In genomic region chr1:43835141-43836021, GRCh38 we compare ENCODE assay signal across 8 cellular contexts.
A peak's percentile ranks its signal among the peaks of the same experiment; 100 is the strongest.
DNase-seq lines count a peak whose midpoint lies in the region; FAIRE-seq and TF ChIP-seq lines count a peak whose summit lies in the region.

No MANE protein-coding gene starts in this region.

- H3K79me2 ChIP-seq in endothelial cell of umbilical vein (ENCODE audit: control insufficient read depth, insufficient read depth, low read length), result no peaks in the 10 kb centered on the region

- no TSS peak for BruUV-seq in endothelial cell of umbilical vein (replicated peaks; lab: Mats Ljungman, UMichigan)

- H3K9me3 ChIP-seq in Peyer's patch (no peaks in the 10 kb centered on the region), endothelial cell of umbilical vein (replicated peaks; ENCODE audit: control insufficient read depth, insufficient read depth, low read length) (no peaks in the 10 kb centered on the region)
- H3K9me3 ChIP-seq in effector memory CD4-positive, alpha-beta T cell (ENCODE audit: control insufficient read depth, low read length), result no peaks in the 10 kb centered on the region

- H3K27ac ChIP-seq in Peyer's patch (peak overlapping the region; percentile 22 to 69 (median 45)), endothelial cell of umbilical vein (ENCODE audit: insufficient read depth, low read depth, low read length) (no peak overlapping the region)
- no peak overlapping the region for H3K27ac ChIP-seq in effector memory CD4-positive, alpha-beta T cell (ENCODE audit: insufficient read depth, low read length, poor library complexity, severe bottlenecking)

- H3K36me3 ChIP-seq in Peyer's patch (no peaks in the 10 kb centered on the region), endothelial cell of umbilical vein (ENCODE audit: control insufficient read depth in 2 of 2, extremely low read depth in 1 of 2, insufficient read depth in 2 of 2, low read length in 2 of 2) (peaks cover 2 to 5% of the 10 kb centered on the region in 2 experiments)
- peaks cover 4% of the 10 kb centered on the region for H3K36me3 ChIP-seq in effector memory CD4-positive, alpha-beta T cell (ENCODE audit: control insufficient read depth, insufficient read depth, low read length)

- H2AFZ ChIP-seq in endothelial cell of umbilical vein (ENCODE audit: low read depth, low read length), result no peak overlapping the region

- no peak overlapping the region for H3K4me3 ChIP-seq in Peyer's patch
- no peak overlapping the region for H3K4me3 ChIP-seq in endothelial cell of umbilical vein (replicated peaks in 1 of 3; ENCODE audit: insufficient read depth in 1 of 3, low read depth in 1 of 3, low read length in 3 of 3)
- H3K4me3 ChIP-seq in effector memory CD4-positive, alpha-beta T cell (ENCODE audit: insufficient read depth, low read depth, low read length, poor library complexity, severe bottlenecking), result no peak overlapping the region

- dilution Hi-C loops in endothelial cell of umbilical vein (cut with MboI; ENCODE audit: extremely low pct_ligation_motif_present, low sequenced_read_pairs), result no loop called here

- no peaks in the 10 kb centered on the region for H4K20me1 ChIP-seq in endothelial cell of umbilical vein (replicated peaks; ENCODE audit: control insufficient read depth, extremely low read depth, insufficient read depth, low read length)

- CTCF ChIA-PET in endothelial cell of umbilical vein (lab: Charles Lee), result no interaction called here

- FAIRE-seq in endothelial cell of umbilical vein (lab: Jason Lieb, UNC), result no peak

- intact Hi-C loops in endothelial cell of umbilical vein (cut with micrococcal nuclease), result no loop called here

- H3K9me1 ChIP-seq in endothelial cell of umbilical vein (replicated peaks; ENCODE audit: control insufficient read depth, extremely low read depth, insufficient read depth, low read length), result no peaks in the 10 kb centered on the region

- peaks cover 0 to 18% (median 6%) of the 10 kb centered on the region in 4 donors for H3K4me1 ChIP-seq in Peyer's patch
- H3K4me1 ChIP-seq in endothelial cell of umbilical vein (ENCODE audit: control insufficient read depth, extremely low read depth, insufficient read depth, low read length), result peaks cover 11% of the 10 kb centered on the region
- H3K4me1 ChIP-seq in effector memory CD4-positive, alpha-beta T cell (ENCODE audit: control insufficient read depth, insufficient read depth, low read length, poor library complexity, severe bottlenecking), result peaks cover 4% of the 10 kb centered on the region

- TF ChIP-seq POLR2A in Peyer's patch (IDR thresholded peaks at IDR 0.05) (no peak), endothelial cell of umbilical vein (IDR thresholded peaks at IDR 0.05; ENCODE audit: low read depth, low read length) (no peak)

- H3K9ac ChIP-seq in endothelial cell of umbilical vein (replicated peaks; ENCODE audit: extremely low read depth, insufficient read depth, low read length), result no peak overlapping the region

- TF ChIP-seq CTCF in Peyer's patch (IDR thresholded peaks at IDR 0.05) (no peak), endothelial cell of umbilical vein (IDR thresholded peaks at IDR 0.05; ENCODE audit: extremely low read depth in 1 of 2, insufficient read depth in 1 of 2, low read depth in 1 of 2, low read length in 2 of 2) (no peak)

- no peak overlapping the region for H3K4me2 ChIP-seq in endothelial cell of umbilical vein (ENCODE audit: insufficient read depth, low read length)

- H3K27me3 ChIP-seq in Peyer's patch (no peaks in the 10 kb centered on the region), endothelial cell of umbilical vein (ENCODE audit: control insufficient read depth in 2 of 2, insufficient read depth in 2 of 2, low read length in 2 of 2) (no peaks in the 10 kb centered on the region)
- no peaks in the 10 kb centered on the region for H3K27me3 ChIP-seq in effector memory CD4-positive, alpha-beta T cell (replicated peaks; ENCODE audit: control insufficient read depth, insufficient read depth, low read length, poor library complexity, severe bottlenecking)

- POLR2A ChIA-PET in endothelial cell of umbilical vein (lab: Charles Lee), result no interaction called here

- DNase-seq in H4 (ENCODE audit: low spot score) (peak; percentile 95), Peyer's patch (no peak), endothelial cell of umbilical vein (ENCODE audit: low read depth, low spot score) (peak; percentile 10), retina (peak; percentile 35), NCI-H1092 (lab: John Stamatoyannopoulos, UW) (no peak), NCI-H2081 treated with DMSO at 0.1 percent for 48 hours (lab: John Stamatoyannopoulos, UW) (no peak)
- no peak for DNase-seq in effector memory CD4-positive, alpha-beta T cell
- DNase-seq in NK-92 treated with Interleukin-12 subunit alpha and Interleukin-12 subunit beta, amount 100 ng/mL, for 24 hours (lab: John Stamatoyannopoulos, UW), result no peak

TF ChIP-seq in endothelial cell of umbilical vein, 7 proteins besides CTCF, POLR2A, EP300 and RAD21:
- TF ChIP-seq MAX (IDR thresholded peaks at IDR 0.05; ENCODE audit: insufficient read depth, insufficient read length) (no peak), JUN (IDR thresholded peaks at IDR 0.05; ENCODE audit: borderline replicate concordance, insufficient read depth, insufficient read length, low read depth) (no peak), EZH2 (IDR thresholded peaks at IDR 0.05; ENCODE audit: borderline replicate concordance, low read depth, low read length, severe bottlenecking) (no peak), GATA2 (IDR thresholded peaks at IDR 0.05; ENCODE audit: insufficient read depth, insufficient read length, low read depth, low read length) (no peak), FOS (IDR thresholded peaks at IDR 0.05; ENCODE audit: borderline replicate concordance, insufficient read depth, low read length) (no peak), MYC (IDR thresholded peaks at IDR 0.05; ENCODE audit: low read depth, low read length) (no peak), POLR2AphosphoS5 (IDR thresholded peaks at IDR 0.05; ENCODE audit: insufficient read depth, low read depth, low read length) (no peak)

Comparison
In these comparisons a context has a peak if more than half of its experiments do, and no peak if none do; other contexts are left out.
1. DNase-seq: peak in H4 (single experiment), endothelial cell of umbilical vein (single experiment) and retina (single experiment); none in Peyer's patch (0 of 3), NCI-H1092 (single experiment), NCI-H2081 treated with DMSO at 0.1 percent for 48 hours (single experiment), effector memory CD4-positive, alpha-beta T cell (0 of 3) and NK-92 treated with Interleukin-12 subunit alpha and Interleukin-12 subunit beta, amount 100 ng/mL, for 24 hours (single experiment).
2. H3K27ac ChIP-seq: peak in Peyer's patch (4 of 4); none in endothelial cell of umbilical vein (single experiment) and effector memory CD4-positive, alpha-beta T cell (single experiment).